16 cellular contexts compared by ENCODE assay signal in the genomic region with DNA sequence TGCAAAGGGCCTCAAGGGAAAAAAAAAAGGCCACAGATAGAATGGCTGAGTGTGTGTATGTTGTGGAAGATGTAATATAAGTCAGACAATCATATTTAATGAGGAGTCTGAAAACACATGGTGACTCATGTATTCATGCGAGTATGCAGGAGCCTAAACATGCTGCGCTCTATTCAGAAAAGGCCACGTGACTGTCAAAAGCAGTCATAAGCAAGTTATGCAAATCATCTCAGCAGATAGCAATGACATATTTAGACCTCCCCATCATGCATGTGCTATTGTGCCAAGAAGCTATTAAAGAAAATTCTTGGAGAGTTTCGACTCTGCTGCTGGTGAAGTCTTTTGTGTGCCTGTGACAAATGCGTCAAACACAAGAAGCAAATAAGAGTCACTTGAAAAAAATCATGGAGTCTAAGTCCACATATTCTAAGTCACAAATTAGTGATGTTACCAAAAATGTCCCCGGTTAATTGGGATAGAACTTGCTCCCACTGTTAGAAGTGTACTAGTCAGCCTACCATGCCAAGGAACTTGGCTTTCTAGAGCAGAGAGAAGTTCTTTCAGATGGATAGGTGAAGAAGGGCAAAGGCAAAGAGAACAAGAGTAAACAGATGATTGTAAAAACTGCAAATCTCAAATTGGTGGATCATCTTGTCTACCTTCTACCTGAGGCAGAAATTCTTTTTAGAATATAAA. TPM values are rescaled to one million over a fixed set of nuclear protein-coding genes. Genes with fewer than 3 reads are reported as not detected.
DNase-seq lines count a peak whose midpoint lies in the region; ATAC-seq, FAIRE-seq and TF ChIP-seq lines count a peak whose summit lies in the region.
"Had no signal": no experiment of that assay in that cellular context is flagged by ENCODE, and none has a peak within 500 bp of the region (broad histone marks: within the 10 kb centered on the region; RNA-seq: fewer than 3 reads in every experiment).

No MANE protein-coding gene starts in this region.

- peak overlapping the region; percentile 12 for H3K4me2 ChIP-seq in astrocyte (ENCODE audit: low read length)
- H3K4me2 ChIP-seq: KMS-11 had no signal

- DNase-seq in AG04450 (ENCODE audit: low read depth, low spot score) (peak; percentile 88), HFFc6 (peak; percentile 95), astrocyte (ENCODE audit: low read depth) (peak; percentile 95), foreskin melanocyte (peak; percentile 73), right lobe of liver (no peak)
- DNase-seq in stimulated activated naive CD8-positive, alpha-beta T cell treated with anti-CD3 and anti-CD28 coated beads, Interleukin-15, Interleukin-2, amounts not matched to agents 100 U/mL and 50 U/mL, for 24 hours = no peak
- DNase-seq in activated naive CD4-positive, alpha-beta T cell treated with Interleukin-2 at 50 U/mL for 16 hours = no peak
- DNase-seq in activated T-cell treated with anti-CD3 and anti-CD28 coated beads, Interleukin-2, amount 50 U/mL, for 48 hours = no peak
- DNase-seq: activated T-cell treated with anti-CD3 and anti-CD28 coated beads, Interleukin-2, amount 50 U/mL, for 24 hours; hippocampal formation; retina; SIG-M5 had no signal

- POLR2A ChIA-PET in AG04450 (lab: Yijun Ruan, JAX) = no interaction called here

- H3K36me3 ChIP-seq in astrocyte (ENCODE audit: insufficient read depth, low read length) (no peaks in the 10 kb centered on the region), right lobe of liver (no peaks in the 10 kb centered on the region)

- H3K4me1 ChIP-seq in astrocyte (ENCODE audit: insufficient read depth, low read length) = peaks cover 9% of the 10 kb centered on the region
- peaks cover 0 to 31% (median 0%) of the 10 kb centered on the region in 4 donors for H3K4me1 ChIP-seq in right lobe of liver

- CTCF ChIA-PET in AG04450 (lab: Charles Lee) = interaction anchor here (1.1 kb wide), 1 partner anchor 9 kb away, joined by 3 read pairs; no protein-coding TSS in a partner anchor

- H3K4me3 Mint-ChIP-seq in HFFc6 (peak overlapping the region; percentile 51), astrocyte (ENCODE audit: unreplicated experiment) (no peak overlapping the region)
- H3K4me3 Mint-ChIP-seq: activated T-cell treated with anti-CD3 and anti-CD28 coated beads, Interleukin-2, amount 50 U/mL, for 24 hours; WTC11 had no signal

- no peak for ATAC-seq in stimulated activated naive CD8-positive, alpha-beta T cell treated with anti-CD3 and anti-CD28 coated beads, Interleukin-15, Interleukin-2, amounts not matched to agents 100 U/mL and 50 U/mL, for 24 hours
- ATAC-seq in right lobe of liver = no peak
- ATAC-seq: WTC11 had no signal

- H3K9me3 ChIP-seq in AG04450 (ENCODE audit: control insufficient read depth, insufficient read depth, low read length) (no peaks in the 10 kb centered on the region), astrocyte (ENCODE audit: insufficient read depth, low read depth, low read length) (no peaks in the 10 kb centered on the region), right lobe of liver (no peaks in the 10 kb centered on the region)

- no peaks in the 10 kb centered on the region for H4K20me1 ChIP-seq in astrocyte (ENCODE audit: insufficient read depth, low read length)

- no peaks in the 10 kb centered on the region for H3K79me2 ChIP-seq in astrocyte (ENCODE audit: insufficient read depth, low read length)

- H3K36me3 Mint-ChIP-seq in HFFc6 (ENCODE audit: low read depth) (no peaks in the 10 kb centered on the region), astrocyte (ENCODE audit: low read depth, unreplicated experiment) (no peaks in the 10 kb centered on the region)
- H3K36me3 Mint-ChIP-seq: CD14-positive monocyte had no signal

- H3K27ac Mint-ChIP-seq in HFFc6 (peak overlapping the region; percentile 65), astrocyte (ENCODE audit: unreplicated experiment) (no peak overlapping the region)
- H3K27ac Mint-ChIP-seq: activated T-cell treated with anti-CD3 and anti-CD28 coated beads, Interleukin-2, amount 50 U/mL, for 24 hours; CD14-positive monocyte; WTC11 had no signal

- H3K27me3 Mint-ChIP-seq in HFFc6 (ENCODE audit: insufficient read depth) (no peaks in the 10 kb centered on the region), astrocyte (ENCODE audit: low read depth, unreplicated experiment) (no peaks in the 10 kb centered on the region)

- TF ChIP-seq POLR2A in right lobe of liver (IDR thresholded peaks at IDR 0.05) = no peak

- H3K9me3 Mint-ChIP-seq in HFFc6 = no peaks in the 10 kb centered on the region
- H3K9me3 Mint-ChIP-seq in astrocyte (ENCODE audit: unreplicated experiment) = no peaks in the 10 kb centered on the region
- H3K9me3 Mint-ChIP-seq: activated T-cell treated with anti-CD3 and anti-CD28 coated beads, Interleukin-2, amount 50 U/mL, for 24 hours had no signal

- TF ChIP-seq CTCF in AG04450 (IDR thresholded peaks at IDR 0.05; ENCODE audit: low read depth, low read length) = no peak
- TF ChIP-seq CTCF in HFFc6 (IDR thresholded peaks at IDR 0.05) = no peak
- no peak for TF ChIP-seq CTCF in astrocyte (IDR thresholded peaks at IDR 0.05; ENCODE audit: insufficient read depth, low read depth, low read length)
- no peak for TF ChIP-seq CTCF in right lobe of liver (IDR thresholded peaks at IDR 0.05)

- FAIRE-seq in astrocyte (lab: Jason Lieb, UNC) = peak; percentile 97
- FAIRE-seq: H1 had no signal

- H2AFZ ChIP-seq in astrocyte (ENCODE audit: low read depth, low read length) = no peak overlapping the region

- H3K4me1 Mint-ChIP-seq in HFFc6 (ENCODE audit: low read depth) (peaks cover 45% of the 10 kb centered on the region), astrocyte (ENCODE audit: low read depth, unreplicated experiment) (peaks cover 11% of the 10 kb centered on the region)

- no peak overlapping the region for H3K9ac ChIP-seq in astrocyte (ENCODE audit: low read length)
- H3K9ac ChIP-seq: KMS-11 had no signal

- H3K27ac ChIP-seq in AG04450 (ENCODE audit: low read depth, low read length) (peak overlapping the region; percentile 21), astrocyte (ENCODE audit: low read depth, low read length) (no peak overlapping the region), right lobe of liver (no peak overlapping the region)
- H3K27ac ChIP-seq: KMS-11 had no signal

- H3K27me3 ChIP-seq in AG04450 (ENCODE audit: control insufficient read depth, insufficient read depth, low read length) (no peaks in the 10 kb centered on the region), astrocyte (ENCODE audit: insufficient read depth, low read length) (no peaks in the 10 kb centered on the region), right lobe of liver (no peaks in the 10 kb centered on the region)

- WGBS in right lobe of liver (ENCODE audit: insufficient coverage, low coverage, low lambda C conversion rate, missing lambda C conversion rate) = 82% methylated on average over 6 of the region's 6 CpGs

- intact Hi-C loops in right lobe of liver (cut with DNase I) = no loop called here

- no peak overlapping the region for H3K4me3 ChIP-seq in AG04450 (ENCODE audit: low read depth, low read length)
- no peak overlapping the region for H3K4me3 ChIP-seq in astrocyte (ENCODE audit: insufficient read depth, low read depth, low read length)
- no peak overlapping the region for H3K4me3 ChIP-seq in right lobe of liver

RNA-seq across cellular contexts. Expression of gene LNX1, which starts 5.0 kb away (rescaled TPM):
- polyA plus RNA-seq in AG04450 (2011; rRNA removed) = 2.4 and 2.6 TPM in 2 replicates
- polyA minus RNA-seq in AG04450 (2011; rRNA and poly(A)+ RNA removed) = 2.7 and 5.3 TPM in 2 replicates
- under 1 TPM in 5 of 6 experiments, not detected in 1; 0.05 to 0.18 (median 0.07) TPM for total RNA-seq in HFFc6 (2021; fragmentation: NEBNext Ultra II Directional; extraction: Animal tissue kit (Norgen Biotek cat#: 25700))
- total RNA-seq in astrocyte (2.5 and 4.4 TPM in 2 replicates), right lobe of liver (1 to 10 TPM; 1.3 to 6.0 (median 3.9) TPM)

Comparison
In these comparisons a context has a peak if more than half of its experiments do, and no peak if none do; other contexts are left out.
1. DNase-seq: peak in AG04450 (single experiment), HFFc6 (single experiment), astrocyte (single experiment) and foreskin melanocyte (single experiment); none in stimulated activated naive CD8-positive, alpha-beta T cell treated with anti-CD3 and anti-CD28 coated beads, Interleukin-15, Interleukin-2, amounts not matched to agents 100 U/mL and 50 U/mL, for 24 hours (single experiment), activated naive CD4-positive, alpha-beta T cell treated with Interleukin-2 at 50 U/mL for 16 hours (single experiment), activated T-cell treated with anti-CD3 and anti-CD28 coated beads, Interleukin-2, amount 50 U/mL, for 48 hours (0 of 2) and right lobe of liver (0 of 3).